8 cellular contexts compared by ENCODE assay signal in genomic region chr11:58927393-58928081, GRCh38. TPM values are rescaled to one million over a fixed set of nuclear protein-coding genes. Genes with fewer than 3 reads are reported as not detected.
DNase-seq lines count a peak whose midpoint lies in the region; ATAC-seq, FAIRE-seq and TF ChIP-seq lines count a peak whose summit lies in the region.
"Had no signal": no experiment of that assay in that cellular context is flagged by ENCODE, and none has a peak within 500 bp of the region (broad histone marks: within the 10 kb centered on the region; RNA-seq: fewer than 3 reads in every experiment).

No MANE protein-coding gene starts in this region.

- H3K4me3 Mint-ChIP-seq in activated CD8-positive, alpha-beta memory T cell treated with anti-CD3 and anti-CD28 coated beads, Interleukin-2, amount 10 ng/mL, durations not matched to agents 7 days and 5 days, result no peak overlapping the region

- no peaks in the 10 kb centered on the region for H3K9me3 Mint-ChIP-seq in activated CD8-positive, alpha-beta memory T cell treated with anti-CD3 and anti-CD28 coated beads, Interleukin-2, amount 10 ng/mL, durations not matched to agents 7 days and 5 days (ENCODE audit: low read depth)

- H3K4me1 Mint-ChIP-seq in activated CD8-positive, alpha-beta memory T cell treated with anti-CD3 and anti-CD28 coated beads, Interleukin-2, amount 10 ng/mL, durations not matched to agents 7 days and 5 days, result peaks cover 7% of the 10 kb centered on the region

- peaks cover 37% of the 10 kb centered on the region for H3K27me3 Mint-ChIP-seq in activated CD8-positive, alpha-beta memory T cell treated with anti-CD3 and anti-CD28 coated beads, Interleukin-2, amount 10 ng/mL, durations not matched to agents 7 days and 5 days

- no peak overlapping the region for H3K27ac Mint-ChIP-seq in activated CD8-positive, alpha-beta memory T cell treated with anti-CD3 and anti-CD28 coated beads, Interleukin-2, amount 10 ng/mL, durations not matched to agents 7 days and 5 days

- DNase-seq in GM12892 (ENCODE audit: insufficient read length) (no peak), NCI-H446 (lab: John Stamatoyannopoulos, UW) (peak; percentile 71 to 88), renal cortical epithelial cell (ENCODE audit: low read depth) (peak; percentile 80), foreskin melanocyte (no peak), sciatic nerve (ENCODE audit: low spot score) (no peak)
- DNase-seq in activated CD8-positive, alpha-beta memory T cell treated with anti-CD3 and anti-CD28 coated beads, Interleukin-2, amount 10 ng/mL, durations not matched to agents 7 days and 5 days, result no peak

- H3K36me3 Mint-ChIP-seq in activated CD8-positive, alpha-beta memory T cell treated with anti-CD3 and anti-CD28 coated beads, Interleukin-2, amount 10 ng/mL, durations not matched to agents 7 days and 5 days, result no peaks in the 10 kb centered on the region

- intact Hi-C loops in sciatic nerve (cut with DNase I), result no loop called here

- CTCF ChIA-PET in activated CD8-positive, alpha-beta memory T cell treated with anti-CD3 and anti-CD28 coated beads, Interleukin-2, amount 10 ng/mL, durations not matched to agents 7 days and 5 days (lab: Charles Lee), result interaction anchor here (1.0 kb wide), 1 partner anchor 27 kb away, joined by 3 read pairs; no protein-coding TSS in a partner anchor

- peak; percentile 33 for FAIRE-seq in GM12892 (lab: Jason Lieb, UNC)

- ATAC-seq in esophagus mucosa, result peak; percentile 25
- ATAC-seq in sciatic nerve, result no peak
- no peak for ATAC-seq in activated CD8-positive, alpha-beta memory T cell treated with anti-CD3 and anti-CD28 coated beads, Interleukin-2, amount 10 ng/mL, durations not matched to agents 7 days and 5 days
- ATAC-seq: foreskin keratinocyte had no signal

- TF ChIP-seq POLR2A in GM12892 (IDR thresholded peaks at IDR 0.05; ENCODE audit: low read depth, low read length), result no peak

RNA-seq across cellular contexts. Expression of gene GLYATL1, which starts 11.8 kb away (rescaled TPM):
- polyA plus RNA-seq in GM12892 (2012; ENCODE audit: missing spikeins), result 0.42 TPM
- total RNA-seq in esophagus mucosa, result 0.44 TPM
- total RNA-seq in renal cortical epithelial cell, result 2.8 and 5.0 TPM in 2 replicates
- not detected for total RNA-seq in sciatic nerve
- not detected for total RNA-seq in activated CD8-positive, alpha-beta memory T cell treated with anti-CD3 and anti-CD28 coated beads, Interleukin-2, amount 10 ng/mL, durations not matched to agents 7 days and 5 days

Comparison
In these comparisons a context has a peak if more than half of its experiments do, and no peak if none do; other contexts are left out.
1. DNase-seq: peak in NCI-H446 (2 of 2) and renal cortical epithelial cell (single experiment); none in GM12892 (single experiment), foreskin melanocyte (single experiment), sciatic nerve (single experiment) and activated CD8-positive, alpha-beta memory T cell treated with anti-CD3 and anti-CD28 coated beads, Interleukin-2, amount 10 ng/mL, durations not matched to agents 7 days and 5 days (single experiment).